ENCODE assay signal across 18 cellular contexts in the genomic region with DNA sequence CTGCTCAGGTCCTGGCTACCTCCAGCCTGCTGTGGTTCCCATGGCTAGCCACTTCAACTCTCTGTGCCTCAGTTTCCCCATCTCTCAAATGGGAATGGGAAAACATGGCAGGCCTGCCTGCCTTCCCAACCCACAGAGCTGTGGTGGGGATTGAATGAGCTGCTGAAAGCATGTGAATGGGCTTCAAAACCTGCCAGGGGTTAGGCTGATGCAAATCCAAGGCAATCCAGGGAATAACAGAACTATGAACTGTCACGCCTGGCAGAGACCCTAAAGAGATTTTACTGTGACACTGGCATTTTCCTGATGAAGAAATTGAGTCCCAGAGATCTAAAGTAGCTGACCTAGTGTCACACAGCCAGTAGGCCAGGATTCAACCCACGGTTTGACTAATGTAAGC. TPM values are rescaled to one million over a fixed set of nuclear protein-coding genes. Genes with fewer than 3 reads are reported as not detected.
DNase-seq lines count a peak whose midpoint lies in the region; ATAC-seq, FAIRE-seq and TF ChIP-seq lines count a peak whose summit lies in the region.
"Had no signal": no experiment of that assay in that cellular context is flagged by ENCODE, and none has a peak within 500 bp of the region (broad histone marks: within the 10 kb centered on the region; RNA-seq: fewer than 3 reads in every experiment).

No MANE protein-coding gene starts in this region.

- 50% methylated on average over 2 of the region's 2 CpGs for WGBS in HepG2 (ENCODE audit: low lambda C conversion rate)
- WGBS in right lobe of liver (ENCODE audit: insufficient coverage, low coverage, low lambda C conversion rate, missing lambda C conversion rate) = 48% methylated on average over 2 of the region's 2 CpGs

- peak overlapping the region; percentile 42 for H2AFZ ChIP-seq in HepG2 (ENCODE audit: low read length)

- H4K20me1 ChIP-seq in HepG2 (ENCODE audit: insufficient read depth, low read length) = no peaks in the 10 kb centered on the region

- H3K79me2 ChIP-seq in HepG2 (ENCODE audit: insufficient read depth, low read length) = no peaks in the 10 kb centered on the region

- intact Hi-C loops in HepG2 (cut with micrococcal nuclease; ENCODE audit: unreplicated experiment) = no loop called here
- intact Hi-C loops in right lobe of liver (cut with DNase I) = no loop called here
- intact Hi-C loops in cardiac septum (cut with DNase I) = no loop called here

- H3K4me2 ChIP-seq in HepG2 (ENCODE audit: low read depth, low read length) = no peak overlapping the region

- H3K4me1 ChIP-seq in HepG2 (ENCODE audit: insufficient read depth, low read length) (peaks cover 61% of the 10 kb centered on the region), right lobe of liver (no peaks in the 10 kb centered on the region)
- H3K4me1 ChIP-seq: BE2C, Peyer's patch had no signal

- no peak for FAIRE-seq in HepG2 (lab: Jason Lieb, UNC)

- ATAC-seq in HepG2 = no peak
- ATAC-seq in right lobe of liver = no peak

- TF ChIP-seq CTCF in HepG2 (CRISPR knock-in tag; IDR thresholded peaks at IDR 0.05) (no peak), right lobe of liver (IDR thresholded peaks at IDR 0.05) (no peak), fibroblast of the aortic adventitia (IDR thresholded peaks at IDR 0.05; ENCODE audit: insufficient read depth, low read length) (no peak), coronary artery (IDR thresholded peaks at IDR 0.05) (no peak)

- TF ChIP-seq RAD21 in HepG2 (CRISPR knock-in tag; IDR thresholded peaks at IDR 0.05) = no peak

- in situ Hi-C loops in HepG2 (cut with HindIII; ENCODE audit: extremely low pct_ligation_motif_present, low pct_unique_long_range_greater_than_20kb) = no loop called here

- POLR2A ChIA-PET in HepG2 (lab: Yijun Ruan, JAX) = interaction anchor here (0.6 to 8.2 kb wide), 6 partner anchors 9 to 64 kb away, joined by 3 to 70 read pairs (median 7); no protein-coding TSS in a partner anchor

- CTCF ChIA-PET in HepG2 (lab: Yijun Ruan, JAX; ENCODE audit: low intra/inter-chr PET ratio, low total read pairs) = no interaction called here

- H3K9me3 ChIP-seq in HepG2 (ENCODE audit: low read length) (no peaks in the 10 kb centered on the region), right lobe of liver (no peaks in the 10 kb centered on the region)
- H3K9me3 ChIP-seq: BE2C, MG63, Peyer's patch had no signal

- BruUV-seq in HepG2 (replicated peaks; lab: Mats Ljungman, UMichigan) = no TSS peak

- H3K27me3 ChIP-seq in HepG2 (ENCODE audit: control insufficient read depth in 1 of 2, insufficient read depth in 2 of 2, low read length in 2 of 2) (no peaks in the 10 kb centered on the region), right lobe of liver (no peaks in the 10 kb centered on the region)
- H3K27me3 ChIP-seq: BE2C, MG63, Peyer's patch had no signal

- DNase-seq in HepG2 (ENCODE audit: low spot score) (no peak), right lobe of liver (no peak), NCI-H460 (ENCODE audit: extremely low read depth, low read depth) (peak; percentile 15), fibroblast of the aortic adventitia (ENCODE audit: low read depth) (peak; percentile 36), cardiac septum (ENCODE audit: low spot score) (no peak), NCI-H510A treated with DMSO at 0.1 percent for 48 hours (lab: John Stamatoyannopoulos, UW) (no peak), coronary artery (ENCODE audit: low spot score) (no peak)
- DNase-seq: BE2C, GOT3, HFFc6, KG1, MG63, NCI-H1092 treated with DMSO at 0.1 percent for 48 hours, NCI-H1694 treated with DMSO at 0.1 percent for 48 hours, NCI-H446, Peyer's patch, Right ventricle myocardium superior had no signal

- no peak overlapping the region for H3K9ac ChIP-seq in HepG2 (ENCODE audit: insufficient read depth, low read depth, low read length)

- TF ChIP-seq POLR2A in HepG2 (IDR thresholded peaks at IDR 0.05; ENCODE audit: insufficient read depth in 1 of 2, low read depth in 2 of 2, low read length in 2 of 2) (no peak), right lobe of liver (IDR thresholded peaks at IDR 0.05) (no peak)

- TF ChIP-seq EP300 in HepG2 (IDR thresholded peaks at IDR 0.05; ENCODE audit: low read depth in 2 of 2, low read length in 2 of 2) (no peak), HepG2 (CRISPR knock-in tag; IDR thresholded peaks at IDR 0.05; ENCODE audit: borderline replicate concordance) (no peak)

- H3K27ac ChIP-seq in HepG2 (ENCODE audit: extremely low read length, insufficient read depth, low read length) = no peak overlapping the region
- H3K27ac ChIP-seq in right lobe of liver = no peak overlapping the region
- no peak overlapping the region for H3K27ac ChIP-seq in coronary artery
- H3K27ac ChIP-seq: HL-60, Peyer's patch had no signal

- H3K4me3 ChIP-seq in HepG2 (replicated peaks in 1 of 3; ENCODE audit: insufficient read depth in 1 of 3, low read depth in 2 of 3, low read length in 3 of 3) (no peak overlapping the region; a peak in 1 of 6 replicates), right lobe of liver (no peak overlapping the region), fibroblast of the aortic adventitia (ENCODE audit: low read depth, low read length) (no peak overlapping the region), coronary artery (no peak overlapping the region)
- H3K4me3 ChIP-seq: MG63, Peyer's patch had no signal

- H3K36me3 ChIP-seq in HepG2 (replicated peaks in 1 of 2; ENCODE audit: control insufficient read depth in 1 of 2, insufficient read depth in 2 of 2, low read length in 2 of 2) (no peaks in the 10 kb centered on the region), right lobe of liver (no peaks in the 10 kb centered on the region)
- H3K36me3 ChIP-seq: BE2C, MG63, Peyer's patch had no signal

TF ChIP-seq in HepG2, 621 proteins besides CTCF, POLR2A, EP300 and RAD21 (continues in another document):
- TF ChIP-seq, protein P1, sequence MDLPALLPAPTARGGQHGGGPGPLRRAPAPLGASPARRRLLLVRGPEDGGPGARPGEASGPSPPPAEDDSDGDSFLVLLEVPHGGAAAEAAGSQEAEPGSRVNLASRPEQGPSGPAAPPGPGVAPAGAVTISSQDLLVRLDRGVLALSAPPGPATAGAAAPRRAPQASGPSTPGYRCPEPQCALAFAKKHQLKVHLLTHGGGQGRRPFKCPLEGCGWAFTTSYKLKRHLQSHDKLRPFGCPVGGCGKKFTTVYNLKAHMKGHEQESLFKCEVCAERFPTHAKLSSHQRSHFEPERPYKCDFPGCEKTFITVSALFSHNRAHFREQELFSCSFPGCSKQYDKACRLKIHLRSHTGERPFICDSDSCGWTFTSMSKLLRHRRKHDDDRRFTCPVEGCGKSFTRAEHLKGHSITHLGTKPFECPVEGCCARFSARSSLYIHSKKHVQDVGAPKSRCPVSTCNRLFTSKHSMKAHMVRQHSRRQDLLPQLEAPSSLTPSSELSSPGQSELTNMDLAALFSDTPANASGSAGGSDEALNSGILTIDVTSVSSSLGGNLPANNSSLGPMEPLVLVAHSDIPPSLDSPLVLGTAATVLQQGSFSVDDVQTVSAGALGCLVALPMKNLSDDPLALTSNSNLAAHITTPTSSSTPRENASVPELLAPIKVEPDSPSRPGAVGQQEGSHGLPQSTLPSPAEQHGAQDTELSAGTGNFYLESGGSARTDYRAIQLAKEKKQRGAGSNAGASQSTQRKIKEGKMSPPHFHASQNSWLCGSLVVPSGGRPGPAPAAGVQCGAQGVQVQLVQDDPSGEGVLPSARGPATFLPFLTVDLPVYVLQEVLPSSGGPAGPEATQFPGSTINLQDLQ (CRISPR knock-in tag; IDR thresholded peaks at IDR 0.05) = no peak
- TF ChIP-seq, protein P2, sequence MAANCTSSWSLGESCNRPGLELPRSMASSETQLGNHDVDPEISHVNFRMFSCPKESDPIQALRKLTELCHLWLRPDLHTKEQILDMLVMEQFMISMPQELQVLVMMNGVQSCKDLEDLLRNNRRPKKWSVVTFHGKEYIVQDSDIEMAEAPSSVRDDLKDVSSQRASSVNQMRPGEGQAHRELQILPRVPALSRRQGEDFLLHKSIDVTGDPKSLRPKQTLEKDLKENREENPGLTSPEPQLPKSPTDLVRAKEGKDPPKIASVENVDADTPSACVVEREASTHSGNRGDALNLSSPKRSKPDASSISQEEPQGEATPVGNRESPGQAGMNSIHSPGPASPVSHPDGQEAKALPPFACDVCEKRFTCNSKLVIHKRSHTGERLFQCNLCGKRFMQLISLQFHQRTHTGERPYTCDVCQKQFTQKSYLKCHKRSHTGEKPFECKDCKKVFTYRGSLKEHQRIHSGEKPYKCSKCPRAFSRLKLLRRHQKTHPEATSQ (CRISPR knock-in tag; IDR thresholded peaks at IDR 0.05; ENCODE audit: borderline replicate concordance) = no peak
- TF ChIP-seq RAD51 (IDR thresholded peaks at IDR 0.05; ENCODE audit: borderline replicate concordance) = no peak
- no peak for TF ChIP-seq SP1 (IDR thresholded peaks at IDR 0.05)
- TF ChIP-seq SP1 (CRISPR knock-in tag; IDR thresholded peaks at IDR 0.05) = no peak

RNA-seq across cellular contexts. Expression of a gene that starts 29.9 kb away (rescaled TPM):
- total RNA-seq in HepG2 (2016; rRNA removed; fragmentation: Illumina TruSeq; extraction: Trizol) (6.8 and 7.9 TPM in 2 replicates), right lobe of liver (1 to 10 TPM; 2.0 to 3.8 (median 2.7) TPM), fibroblast of the aortic adventitia (ENCODE audit: low replicate concordance) (1.1 and 16.8 TPM in 2 replicates), cardiac septum (2.2 TPM)
- 5.3 and 5.4 TPM in 2 replicates for total RNA-seq in HepG2 (2016; cell fraction: cytosol; rRNA removed; fragmentation: Illumina TruSeq; extraction: Trizol; ENCODE audit: low read depth)
- 7.1 and 8.8 TPM in 2 replicates for total RNA-seq in HepG2 (2016; cell fraction: insoluble cytoplasmic fraction; rRNA removed; fragmentation: Illumina TruSeq; extraction: Trizol)
- total RNA-seq in HepG2 (2016; cell fraction: membrane; rRNA removed; fragmentation: Illumina TruSeq; extraction: Trizol) = 15.7 and 15.8 TPM in 2 replicates
- 10.0 and 10.9 TPM in 2 replicates for total RNA-seq in HepG2 (2016; cell fraction: nucleus; rRNA removed; fragmentation: Illumina TruSeq; extraction: Trizol)
- 6.3 and 9.0 TPM in 2 replicates for polyA plus RNA-seq in HepG2 (2011; rRNA removed)
- polyA plus RNA-seq in HepG2 (2011; cell fraction: cytosol; rRNA removed) = 4.8 and 5.8 TPM in 2 replicates
- 7.5 and 7.7 TPM in 2 replicates for polyA plus RNA-seq in HepG2 (2011; cell fraction: nucleus; rRNA removed)
- polyA plus RNA-seq in HepG2 (2012) = 8.6 and 11.4 TPM in 2 replicates
- polyA plus RNA-seq in HepG2 (2016; cell fraction: cytosol; fragmentation: Illumina TruSeq; extraction: Trizol; ENCODE audit: low read depth) = 21.6 and 22.8 TPM in 2 replicates
- 21.8 and 29.7 TPM in 2 replicates for polyA plus RNA-seq in HepG2 (2016; cell fraction: insoluble cytoplasmic fraction; fragmentation: Illumina TruSeq; extraction: Trizol; ENCODE audit: low read depth)
- polyA plus RNA-seq in HepG2 (2016; cell fraction: membrane; fragmentation: Illumina TruSeq; extraction: Trizol; ENCODE audit: low read depth) = 44.0 and 50.2 TPM in 2 replicates
- polyA plus RNA-seq in HepG2 (2016; cell fraction: nucleus; fragmentation: Illumina TruSeq; extraction: Trizol; ENCODE audit: insufficient read depth, low read depth) = 25.7 and 28.7 TPM in 2 replicates
- 0.19 and 20.5 TPM in 2 replicates for polyA minus RNA-seq in HepG2 (2011; rRNA and poly(A)+ RNA removed; ENCODE audit: low replicate concordance)
- 3.3 and 5.4 TPM in 2 replicates for polyA minus RNA-seq in HepG2 (2011; cell fraction: cytosol; rRNA and poly(A)+ RNA removed)
- 15.2 and 18.2 TPM in 2 replicates for polyA minus RNA-seq in HepG2 (2011; cell fraction: nucleus; rRNA and poly(A)+ RNA removed)
- 0.42 TPM in 1 of 2 replicates, not detected in the other for total RNA-seq in NCI-H460 (2014; rRNA removed; shearing (Covaris generic))
- 0.06 and 0.68 TPM in 2 replicates for polyA plus RNA-seq in NCI-H460 (2014; cell fraction: nucleus; rRNA removed)

Comparison
In these comparisons a context has a peak if more than half of its experiments do, and no peak if none do; other contexts are left out.
1. DNase-seq: peak in NCI-H460 (single experiment) and fibroblast of the aortic adventitia (single experiment); none in HepG2 (single experiment), right lobe of liver (0 of 3), cardiac septum (single experiment), NCI-H510A treated with DMSO at 0.1 percent for 48 hours (single experiment) and coronary artery (single experiment).